ENCODE assay signal across 8 cellular contexts in genomic region chr12:57846285-57846576, GRCh38.
DNase-seq lines count a peak whose midpoint lies in the region; ATAC-seq lines count a peak whose summit lies in the region.

No MANE protein-coding gene starts in this region.

- peak; percentile 5 for ATAC-seq in GM19025 (IDR thresholded peaks at IDR 0.05; ENCODE audit: low read depth, unreplicated experiment)
- ATAC-seq in HG02943 (IDR thresholded peaks at IDR 0.05; ENCODE audit: low read depth, unreplicated experiment), result peak; percentile 15

- DNase-seq in activated CD4-positive, CD25-positive, alpha-beta regulatory T cell treated with anti-CD3 and anti-CD28 coated beads, Interleukin-2, amount 50 U/mL, for 72 hours, result peak; percentile 43
- peak; percentile 59 for DNase-seq in germinal center (ENCODE audit: low spot score)
- DNase-seq in skeletal muscle cell (ENCODE audit: low read depth), result no peak
- DNase-seq in NOMO-1 treated with dmso at 0.1 percent for 144 hours (lab: John Stamatoyannopoulos, UW; ENCODE audit: unreplicated experiment), result no peak
- DNase-seq in NK-92 (lab: John Stamatoyannopoulos, UW; ENCODE audit: unreplicated experiment), result no peak
- DNase-seq in amniotic stem cell (lab: John Stamatoyannopoulos, UW), result no peak

- H3K4me3 ChIP-seq in skeletal muscle cell (ENCODE audit: low read depth, low read length), result peak overlapping the region; percentile 99

Comparison
In these comparisons a context has a peak if more than half of its experiments do, and no peak if none do; other contexts are left out.
1. DNase-seq: peak in activated CD4-positive, CD25-positive, alpha-beta regulatory T cell treated with anti-CD3 and anti-CD28 coated beads, Interleukin-2, amount 50 U/mL, for 72 hours (single experiment) and germinal center (single experiment); none in skeletal muscle cell (single experiment), NOMO-1 treated with dmso at 0.1 percent for 144 hours (single experiment), NK-92 (single experiment) and amniotic stem cell (single experiment).